ENCODE assay signal across 1 cellular context in genomic region chr1:37540036-37540785, GRCh38.
TF ChIP-seq lines count a peak whose summit lies in the region.

No MANE protein-coding gene starts in this region.

TF ChIP-seq in HepG2, 621 proteins besides CTCF, POLR2A, EP300 and RAD21:
- TF ChIP-seq, protein P1, sequence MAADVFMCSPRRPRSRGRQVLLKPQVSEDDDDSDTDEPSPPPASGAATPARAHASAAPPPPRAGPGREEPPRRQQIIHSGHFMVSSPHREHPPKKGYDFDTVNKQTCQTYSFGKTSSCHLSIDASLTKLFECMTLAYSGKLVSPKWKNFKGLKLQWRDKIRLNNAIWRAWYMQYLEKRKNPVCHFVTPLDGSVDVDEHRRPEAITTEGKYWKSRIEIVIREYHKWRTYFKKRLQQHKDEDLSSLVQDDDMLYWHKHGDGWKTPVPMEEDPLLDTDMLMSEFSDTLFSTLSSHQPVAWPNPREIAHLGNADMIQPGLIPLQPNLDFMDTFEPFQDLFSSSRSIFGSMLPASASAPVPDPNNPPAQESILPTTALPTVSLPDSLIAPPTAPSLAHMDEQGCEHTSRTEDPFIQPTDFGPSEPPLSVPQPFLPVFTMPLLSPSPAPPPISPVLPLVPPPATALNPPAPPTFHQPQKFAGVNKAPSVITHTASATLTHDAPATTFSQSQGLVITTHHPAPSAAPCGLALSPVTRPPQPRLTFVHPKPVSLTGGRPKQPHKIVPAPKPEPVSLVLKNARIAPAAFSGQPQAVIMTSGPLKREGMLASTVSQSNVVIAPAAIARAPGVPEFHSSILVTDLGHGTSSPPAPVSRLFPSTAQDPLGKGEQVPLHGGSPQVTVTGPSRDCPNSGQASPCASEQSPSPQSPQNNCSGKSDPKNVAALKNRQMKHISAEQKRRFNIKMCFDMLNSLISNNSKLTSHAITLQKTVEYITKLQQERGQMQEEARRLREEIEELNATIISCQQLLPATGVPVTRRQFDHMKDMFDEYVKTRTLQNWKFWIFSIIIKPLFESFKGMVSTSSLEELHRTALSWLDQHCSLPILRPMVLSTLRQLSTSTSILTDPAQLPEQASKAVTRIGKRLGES (CRISPR knock-in tag; IDR thresholded peaks at IDR 0.05; ENCODE audit: borderline replicate concordance): no peak
- TF ChIP-seq PRPF4 (IDR thresholded peaks at IDR 0.05; ENCODE audit: low read depth, low read length, poor library complexity, severe bottlenecking): peak; percentile 51
- 0 out of 2 replicates have a peak, but pooled peaks have one; percentile 34 for TF ChIP-seq ZBTB38 (CRISPR knock-in tag; IDR thresholded peaks at IDR 0.05)
- TF ChIP-seq SIN3A (IDR thresholded peaks at IDR 0.05; ENCODE audit: borderline replicate concordance, low read depth, low read length): no peak
- no peak for TF ChIP-seq HMGA1 (CRISPR knock-in tag; conservative IDR thresholded peaks at IDR 0.05)
